In the genomic region with DNA sequence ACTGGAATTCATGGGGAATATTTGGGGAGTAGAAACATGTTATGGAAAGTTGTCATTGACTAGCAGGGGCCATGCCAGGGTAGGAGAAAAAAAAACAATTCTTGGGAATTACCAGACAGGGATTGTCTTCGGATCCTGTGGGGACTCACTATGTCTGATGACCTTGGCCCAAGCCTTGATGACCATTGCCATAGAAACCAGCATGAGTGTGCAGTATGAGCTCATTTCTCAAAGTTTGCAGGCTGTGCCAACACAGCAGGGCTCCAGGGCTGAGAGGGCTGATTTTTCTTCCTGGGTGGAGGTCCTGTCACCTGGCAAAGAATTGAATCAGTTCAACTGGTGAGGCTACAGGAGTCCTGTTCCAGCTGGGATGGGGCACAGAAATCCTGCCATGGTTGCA, we compare ENCODE assay signal across 26 cellular contexts.
"Had no signal": no experiment of that assay in that cellular context is flagged by ENCODE, and none has a peak within 500 bp of the region (broad histone marks: within the 10 kb centered on the region; RNA-seq: fewer than 3 reads in every experiment).

No MANE protein-coding gene starts in this region.

- H3K4me3 Mint-ChIP-seq: activated B cell treated with CpG ODN at 0.5 μM for 24 hours; activated T-cell treated with anti-CD3 and anti-CD28 coated beads, Interleukin-2, amount 50 U/mL, for 72 hours; natural killer cell treated with Interleukin-12 subunit alpha and Interleukin-12 subunit beta and Interleukin-15 and Interleukin-18, amount 100 ng/mL, for 72 hours; stimulated activated effector memory CD8-positive, alpha-beta T cell treated with anti-CD3 and anti-CD28 coated beads, Interleukin-12 subunit alpha, Interleukin-12 subunit beta, amount 100 ng/mL, for 72 hours; stimulated activated naive CD8-positive, alpha-beta T cell treated with anti-CD3 and anti-CD28 coated beads, Interleukin-15, Interleukin-2, amounts not matched to agents 100 ng/mL and 50 ng/mL, for 24 hours; T-helper 17 cell had no signal

- H3K36me3 Mint-ChIP-seq: activated naive CD4-positive, alpha-beta T cell treated with anti-CD3 and anti-CD28 coated beads, Interleukin-2, amount 50 U/mL, for 72 hours; natural killer cell treated with Interleukin-12 subunit alpha and Interleukin-12 subunit beta and Interleukin-15 and Interleukin-18, amount 100 ng/mL, for 72 hours; stimulated activated effector memory CD8-positive, alpha-beta T cell treated with anti-CD3 and anti-CD28 coated beads, Interleukin-12 subunit alpha, Interleukin-12 subunit beta, amount 100 ng/mL, for 72 hours had no signal

- ATAC-seq: activated naive CD4-positive, alpha-beta T cell treated with anti-CD3 and anti-CD28 coated beads, Interleukin-2, amount 50 U/mL, for 72 hours; activated T-cell treated with anti-CD3 and anti-CD28 coated beads, Interleukin-2, amount 50 U/mL, for 72 hours; foreskin keratinocyte; heart left ventricle; left lobe of liver; mucosa of descending colon; natural killer cell treated with Interleukin-12 subunit alpha and Interleukin-12 subunit beta and Interleukin-15 and Interleukin-18, amount 100 ng/mL, for 72 hours; right lobe of liver; stimulated activated effector memory CD8-positive, alpha-beta T cell treated with anti-CD3 and anti-CD28 coated beads, Interleukin-12 subunit alpha, Interleukin-12 subunit beta, amount 100 ng/mL, for 72 hours; T-helper 17 cell had no signal

- DNase-seq: activated B cell treated with CpG ODN at 0.5 μM for 24 hours; activated CD4-positive, alpha-beta T cell treated with anti-CD3 and anti-CD28 coated beads, Interleukin-2, amount 50 U/mL, for 4 hours; activated naive CD4-positive, alpha-beta T cell; activated T-cell treated with anti-CD3 and anti-CD28 coated beads for 4 hours; activated T-cell treated with anti-CD3 and anti-CD28 coated beads, Interleukin-2, amount 50 U/mL, for 72 hours; caudate nucleus; foreskin keratinocyte; heart left ventricle; kidney glomerular epithelial cell; mucosa of descending colon; right lobe of liver; stimulated activated CD4-positive, alpha-beta T cell treated with anti-CD3 and anti-CD28 coated beads, Interleukin-12 subunit alpha, Interleukin-12 subunit beta, amount 100 ng/mL, for 4 hours; stimulated activated CD4-positive, alpha-beta T cell treated with anti-CD3 and anti-CD28 coated beads, Interleukin-4, amount 100 ng/mL, for 1 hour; T-helper 17 cell; T1000; thyroid gland; upper lobe of left lung had no signal

- H3K4me1 ChIP-seq: foreskin keratinocyte, heart left ventricle, right lobe of liver, thyroid gland, upper lobe of left lung had no signal

- H3K9me3 Mint-ChIP-seq: activated B cell treated with CpG ODN at 0.5 μM for 24 hours; activated naive CD4-positive, alpha-beta T cell treated with anti-CD3 and anti-CD28 coated beads, Interleukin-2, amount 50 U/mL, for 72 hours; natural killer cell treated with Interleukin-12 subunit alpha and Interleukin-12 subunit beta and Interleukin-15 and Interleukin-18, amount 100 ng/mL, for 72 hours; stimulated activated effector memory CD8-positive, alpha-beta T cell treated with anti-CD3 and anti-CD28 coated beads, Interleukin-12 subunit alpha, Interleukin-12 subunit beta, amount 100 ng/mL, for 72 hours; stimulated activated naive CD8-positive, alpha-beta T cell treated with anti-CD3 and anti-CD28 coated beads, Interleukin-15, Interleukin-2, amounts not matched to agents 100 ng/mL and 50 ng/mL, for 24 hours had no signal

- H3K27ac Mint-ChIP-seq: activated B cell treated with CpG ODN at 0.5 μM for 24 hours; activated naive CD4-positive, alpha-beta T cell treated with anti-CD3 and anti-CD28 coated beads, Interleukin-2, amount 50 U/mL, for 72 hours; activated T-cell treated with anti-CD3 and anti-CD28 coated beads, Interleukin-2, amount 50 U/mL, for 72 hours; natural killer cell treated with Interleukin-12 subunit alpha and Interleukin-12 subunit beta and Interleukin-15 and Interleukin-18, amount 100 ng/mL, for 72 hours; stimulated activated effector memory CD8-positive, alpha-beta T cell treated with anti-CD3 and anti-CD28 coated beads, Interleukin-12 subunit alpha, Interleukin-12 subunit beta, amount 100 ng/mL, for 72 hours; stimulated activated naive CD8-positive, alpha-beta T cell treated with anti-CD3 and anti-CD28 coated beads, Interleukin-15, Interleukin-2, amounts not matched to agents 100 ng/mL and 50 ng/mL, for 24 hours; T-helper 17 cell had no signal

- H3K4me3 ChIP-seq: heart left ventricle, lung, mucosa of descending colon, right lobe of liver, skin epidermis, thyroid gland, upper lobe of left lung, vagina had no signal

- H3K4me1 Mint-ChIP-seq: activated B cell treated with CpG ODN at 0.5 μM for 24 hours; stimulated activated effector memory CD8-positive, alpha-beta T cell treated with anti-CD3 and anti-CD28 coated beads, Interleukin-12 subunit alpha, Interleukin-12 subunit beta, amount 100 ng/mL, for 72 hours; T-helper 17 cell had no signal

- H3K9me3 ChIP-seq: heart left ventricle, mucosa of descending colon, right lobe of liver, thyroid gland, upper lobe of left lung, vagina had no signal

- FAIRE-seq: endothelial cell of umbilical vein had no signal

- H3K27ac ChIP-seq: foreskin keratinocyte, heart left ventricle, right lobe of liver, skin epidermis, thyroid gland, upper lobe of left lung, vagina had no signal

- H3K36me3 ChIP-seq: heart left ventricle, right lobe of liver, thyroid gland, upper lobe of left lung, vagina had no signal

- H3K27me3 ChIP-seq: foreskin keratinocyte, right lobe of liver, thyroid gland, upper lobe of left lung, vagina had no signal
